Comparison of ENCODE assay signal across 24 cellular contexts in the genomic region with DNA sequence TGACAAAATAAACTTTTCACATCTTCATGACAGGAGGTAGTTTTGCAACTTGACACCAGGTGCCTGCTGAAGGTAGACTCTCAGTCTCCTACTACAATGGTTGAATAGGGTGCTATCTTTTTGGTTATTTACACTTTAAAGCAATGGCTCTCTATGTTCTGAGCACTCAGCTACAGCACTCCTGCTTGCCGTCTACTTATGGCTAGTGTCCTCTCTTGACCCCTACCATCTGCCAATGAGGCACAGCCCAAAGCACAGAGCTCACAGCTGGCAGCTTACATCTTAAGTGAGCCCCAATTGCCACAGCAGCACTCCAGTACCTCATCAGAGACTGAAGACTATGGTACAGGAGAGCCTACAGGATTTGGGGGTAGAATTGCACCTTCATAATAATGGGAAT. TPM values are rescaled to one million over a fixed set of nuclear protein-coding genes. Genes with fewer than 3 reads are reported as not detected.
DNase-seq lines count a peak whose midpoint lies in the region; ATAC-seq, FAIRE-seq and TF ChIP-seq lines count a peak whose summit lies in the region.
"Had no signal": no experiment of that assay in that cellular context is flagged by ENCODE, and none has a peak within 500 bp of the region (broad histone marks: within the 10 kb centered on the region; RNA-seq: fewer than 3 reads in every experiment).

No MANE protein-coding gene starts in this region.

- H3K9me1 ChIP-seq in K562 (ENCODE audit: control insufficient read depth, insufficient read depth, low read length), result no peaks in the 10 kb centered on the region

- WGBS in K562 (ENCODE audit: insufficient coverage, low coverage, missing lambda C conversion rate), result 53% methylated on average over 1 of the region's 1 CpG
- 50 to 63% methylated on average over 1 of the region's 1 CpG for WGBS in lower leg skin, 2 donors

- H3K9me2 ChIP-seq in GM23338 (ENCODE audit: insufficient read depth), result no peaks in the 10 kb centered on the region; the same call in 1 of the 2 replicates

- H3K36me3 Mint-ChIP-seq in CD8-positive, alpha-beta T cell, result peaks cover 45% of the 10 kb centered on the region
- H3K36me3 Mint-ChIP-seq in GM23338 (ENCODE audit: low read depth), result peaks cover 20% of the 10 kb centered on the region; the same call in 2 of the 3 replicates

- no peak for TF ChIP-seq POLR2A in K562 (conservative IDR thresholded peaks at IDR 0.05)
- TF ChIP-seq POLR2A in lower leg skin (IDR thresholded peaks at IDR 0.05), result no peak

- TF ChIP-seq RAD21 in K562 (CRISPR knock-in tag; conservative IDR thresholded peaks at IDR 0.05 in 1 of 2, IDR thresholded peaks at IDR 0.05 in 1 of 2), result no peak

- no peak for DNase-seq in CD8-positive, alpha-beta T cell
- DNase-seq in GM23338 (ENCODE audit: low spot score) (peak; percentile 17), K562 (ENCODE audit: extremely low read depth in 1 of 4, low spot score in 3 of 4) (no peak), lower leg skin (ENCODE audit: low spot score in 2 of 2) (no peak), left colon (no peak)
- no peak for DNase-seq in effector CD8-positive, alpha-beta T cell (lab: John Stamatoyannopoulos, UW)
- DNase-seq: activated CD4-positive, alpha-beta T cell treated with anti-CD3 and anti-CD28 coated beads for 36 hours; activated CD8-positive, alpha-beta memory T cell treated with anti-CD3 and anti-CD28 coated beads, Interleukin-2, amount 10 ng/mL, durations not matched to agents 7 days and 5 days; DMS79 treated with DMSO at 0.1 percent for 48 hours; foreskin keratinocyte; midbrain; MM.1S; NCI-H1694; NCI-H345; SHP77; small intestine; stimulated activated CD4-positive, alpha-beta T cell treated with anti-CD3 and anti-CD28 coated beads, Interleukin-2, amount 100 ng/mL, for 48 hours; stimulated activated naive CD8-positive, alpha-beta T cell treated with anti-CD3 and anti-CD28 coated beads, Interleukin-15, Interleukin-2, amounts not matched to agents 100 U/mL and 50 U/mL, for 24 hours; SW 1271; upper lobe of right lung had no signal

- peak; percentile 40 for FAIRE-seq in K562 (lab: Jason Lieb, UNC)
- FAIRE-seq: small intestine had no signal

- TF ChIP-seq CTCF in CD8-positive, alpha-beta T cell (IDR thresholded peaks at IDR 0.05), result no peak
- TF ChIP-seq CTCF in GM23338 (conservative IDR thresholded peaks at IDR 0.05; ENCODE audit: low read depth in 2 of 2), result no peak
- TF ChIP-seq CTCF in K562 (IDR thresholded peaks at IDR 0.05 in 2 of 3, conservative IDR thresholded peaks at IDR 0.05 in 1 of 3; ENCODE audit: insufficient read depth in 2 of 3, low read depth in 1 of 3, low read length in 3 of 3), result no peak
- TF ChIP-seq CTCF in lower leg skin (IDR thresholded peaks at IDR 0.05), result no peak

- H3K4me1 Mint-ChIP-seq in CD8-positive, alpha-beta T cell (ENCODE audit: low read depth), result peaks cover 71% of the 10 kb centered on the region
- peaks cover 28% of the 10 kb centered on the region for H3K4me1 Mint-ChIP-seq in GM23338

- H3K4me1 ChIP-seq in CD8-positive, alpha-beta T cell (ENCODE audit: insufficient read depth, low read length), result no peaks in the 10 kb centered on the region
- H3K4me1 ChIP-seq in GM23338 (ENCODE audit: insufficient read depth) (peaks cover 21% of the 10 kb centered on the region), K562 (replicated peaks in 1 of 2; ENCODE audit: control insufficient read depth in 2 of 2, insufficient read depth in 2 of 2, low read length in 2 of 2) (peaks cover 2 to 6% of the 10 kb centered on the region in 2 experiments; a peak in 4 of 5 replicates)
- H3K4me1 ChIP-seq: foreskin keratinocyte, upper lobe of right lung had no signal

- no peak for TF ChIP-seq EP300 in K562 (IDR thresholded peaks at IDR 0.05; ENCODE audit: low read length)

- intact Hi-C loops in CD8-positive, alpha-beta T cell (cut with DNase I, micrococcal nuclease), result no loop called here
- intact Hi-C loops in K562 (cut with micrococcal nuclease) (no loop called here), lower leg skin (cut with DNase I; ENCODE audit: low total_unique reads) (no loop called here), left colon (cut with DNase I, micrococcal nuclease) (no loop called here)

- H2AFZ ChIP-seq in GM23338, result no peak overlapping the region
- no peak overlapping the region for H2AFZ ChIP-seq in K562 (ENCODE audit: low read depth, low read length)

- no peaks in the 10 kb centered on the region for H3K36me3 ChIP-seq in CD8-positive, alpha-beta T cell (ENCODE audit: insufficient read depth, low read length)
- H3K36me3 ChIP-seq in GM23338 (ENCODE audit: insufficient read depth), result no peaks in the 10 kb centered on the region
- H3K36me3 ChIP-seq in K562 (ENCODE audit: control insufficient read depth, insufficient read depth, low read length), result no peaks in the 10 kb centered on the region
- H3K36me3 ChIP-seq: upper lobe of right lung had no signal

- H3K27ac ChIP-seq in CD8-positive, alpha-beta T cell (ENCODE audit: low read depth, low read length), result no peak overlapping the region
- no peak overlapping the region for H3K27ac ChIP-seq in GM23338 (ENCODE audit: low read depth)
- no peak overlapping the region for H3K27ac ChIP-seq in K562 (ENCODE audit: extremely low read depth, low read depth, low read length)
- peak overlapping the region; percentile 3 for H3K27ac ChIP-seq in layer of hippocampus (ENCODE audit: low read depth, low read length)
- H3K27ac ChIP-seq: foreskin keratinocyte, upper lobe of right lung had no signal

- H3K4me2 ChIP-seq in GM23338 (no peak overlapping the region), K562 (ENCODE audit: insufficient read depth, low read length) (no peak overlapping the region)

- peaks cover 100% of the 10 kb centered on the region for H3K79me2 ChIP-seq in GM23338 (replicated peaks; ENCODE audit: insufficient read depth)
- H3K79me2 ChIP-seq in K562 (ENCODE audit: control insufficient read depth, insufficient read depth, low read length), result peaks cover 24% of the 10 kb centered on the region

- BruUV-seq in K562 (replicated peaks; lab: Mats Ljungman, UMichigan), result no TSS peak

- H4K20me1 ChIP-seq in GM23338 (replicated peaks; ENCODE audit: insufficient read depth) (peaks cover 61% of the 10 kb centered on the region), K562 (replicated peaks; ENCODE audit: control insufficient read depth, insufficient read depth, low read length) (no peaks in the 10 kb centered on the region)

- no peak overlapping the region for H3K4me3 Mint-ChIP-seq in CD8-positive, alpha-beta T cell
- no peak overlapping the region for H3K4me3 Mint-ChIP-seq in GM23338
- H3K4me3 Mint-ChIP-seq: activated CD4-positive, alpha-beta T cell treated with anti-CD3 and anti-CD28 coated beads for 36 hours; activated CD8-positive, alpha-beta memory T cell treated with anti-CD3 and anti-CD28 coated beads, Interleukin-2, amount 10 ng/mL, durations not matched to agents 7 days and 5 days; dendritic cell treated with granulocyte-macrophage colony-stimulating factor and Interleukin-4, amounts not matched to agents 40 ng/mL and 50 ng/mL, for 4 days; neural crest cell had no signal

- H3K4me3 ChIP-seq in CD8-positive, alpha-beta T cell (ENCODE audit: low read depth, low read length), result no peak overlapping the region
- H3K4me3 ChIP-seq in GM23338 (no peak overlapping the region), K562 (no peak overlapping the region), lower leg skin (ENCODE audit: low read depth, poor library complexity, severe bottlenecking) (no peak overlapping the region)
- H3K4me3 ChIP-seq: upper lobe of right lung had no signal

- no peaks in the 10 kb centered on the region for H3K27me3 Mint-ChIP-seq in CD8-positive, alpha-beta T cell (ENCODE audit: low read depth)
- peaks cover 7% of the 10 kb centered on the region for H3K27me3 Mint-ChIP-seq in GM23338 (ENCODE audit: insufficient read depth, low read depth, poor library complexity)
- H3K27me3 Mint-ChIP-seq: activated CD4-positive, alpha-beta T cell treated with anti-CD3 and anti-CD28 coated beads for 36 hours; activated CD8-positive, alpha-beta memory T cell treated with anti-CD3 and anti-CD28 coated beads, Interleukin-2, amount 10 ng/mL, durations not matched to agents 7 days and 5 days; dendritic cell treated with granulocyte-macrophage colony-stimulating factor and Interleukin-4, amounts not matched to agents 40 ng/mL and 50 ng/mL, for 4 days had no signal

- POLR2A ChIA-PET in CD8-positive, alpha-beta T cell (lab: Charles Lee), result interaction anchor here (0.9 to 2.1 kb wide), 2 partner anchors 11 kb away, joined by 3 to 10 read pairs; a partner anchor contains a TSS
- POLR2A ChIA-PET in K562 (lab: Yijun Ruan, JAX), result interaction anchor here (1.3 kb wide), 1 partner anchor 11 kb away, joined by 4 read pairs; a partner anchor contains a TSS

- in situ Hi-C loops in K562 (cut with MboI), result no loop called here

- CTCF ChIA-PET in CD8-positive, alpha-beta T cell (lab: Charles Lee), result no interaction called here
- CTCF ChIA-PET in K562 (lab: Yijun Ruan, JAX; ENCODE audit: low intra/inter-chr PET ratio), result no interaction called here

- H3K9me3 ChIP-seq in CD8-positive, alpha-beta T cell (ENCODE audit: low read length), result no peaks in the 10 kb centered on the region
- no peaks in the 10 kb centered on the region for H3K9me3 ChIP-seq in K562 (replicated peaks; ENCODE audit: control insufficient read depth, insufficient read depth, low read depth, low read length)
- H3K9me3 ChIP-seq: upper lobe of right lung had no signal

- ATAC-seq in CD8-positive, alpha-beta T cell, result no peak
- ATAC-seq in GM23338 (peak; percentile 79), K562 (no peak), GM21423 (IDR thresholded peaks at IDR 0.05; ENCODE audit: unreplicated experiment) (no peak), left colon (no peak)
- ATAC-seq: activated CD4-positive, alpha-beta T cell treated with anti-CD3 and anti-CD28 coated beads for 36 hours; activated CD8-positive, alpha-beta memory T cell treated with anti-CD3 and anti-CD28 coated beads, Interleukin-2, amount 10 ng/mL, durations not matched to agents 7 days and 5 days; foreskin keratinocyte; stimulated activated naive CD8-positive, alpha-beta T cell treated with anti-CD3 and anti-CD28 coated beads, Interleukin-15, Interleukin-2, amounts not matched to agents 100 U/mL and 50 U/mL, for 24 hours; upper lobe of right lung had no signal

- no peaks in the 10 kb centered on the region for H3K9me3 Mint-ChIP-seq in CD8-positive, alpha-beta T cell
- H3K9me3 Mint-ChIP-seq in GM23338, result no peaks in the 10 kb centered on the region
- H3K9me3 Mint-ChIP-seq: neural crest cell had no signal

- no peaks in the 10 kb centered on the region for H3F3A ChIP-seq in GM23338 (replicated peaks; ENCODE audit: low read depth)

- peak overlapping the region; percentile 30 for H3K27ac Mint-ChIP-seq in CD8-positive, alpha-beta T cell
- H3K27ac Mint-ChIP-seq in GM23338, result no peak overlapping the region
- H3K27ac Mint-ChIP-seq: activated CD4-positive, alpha-beta T cell treated with anti-CD3 and anti-CD28 coated beads for 36 hours; activated CD8-positive, alpha-beta memory T cell treated with anti-CD3 and anti-CD28 coated beads, Interleukin-2, amount 10 ng/mL, durations not matched to agents 7 days and 5 days; dendritic cell treated with granulocyte-macrophage colony-stimulating factor and Interleukin-4, amounts not matched to agents 40 ng/mL and 50 ng/mL, for 4 days had no signal

- no peaks in the 10 kb centered on the region for H3K27me3 ChIP-seq in CD8-positive, alpha-beta T cell (ENCODE audit: insufficient read depth, low read length)
- H3K27me3 ChIP-seq in GM23338 (ENCODE audit: insufficient read depth), result no peaks in the 10 kb centered on the region
- H3K27me3 ChIP-seq in K562 (ENCODE audit: control insufficient read depth in 2 of 2, insufficient read depth in 2 of 2, low read length in 2 of 2), result no peaks in the 10 kb centered on the region
- no peaks in the 10 kb centered on the region for H3K27me3 ChIP-seq in layer of hippocampus (ENCODE audit: control insufficient read depth, insufficient read depth, low read length)
- H3K27me3 ChIP-seq: foreskin keratinocyte, upper lobe of right lung had no signal

- no peak overlapping the region for H3K9ac ChIP-seq in K562 (ENCODE audit: insufficient read depth in 1 of 2, low read depth in 2 of 2, low read length in 2 of 2)

RNA-seq across cellular contexts. Expression of a gene that starts 11.4 kb away (rescaled TPM):
- total RNA-seq in CD8-positive, alpha-beta T cell, result 10 to 100 TPM; 23.7 to 24.7 TPM
- total RNA-seq in GM23338 (2014; rRNA removed; shearing (Covaris generic)), result 53.2 and 71.9 TPM in 2 replicates
- polyA plus RNA-seq in GM23338 (2016; fragmentation: Nextera tagmentation; extraction: Ambion mirVana) (15.7 and 15.9 TPM in 2 replicates), K562 (2011; rRNA removed) (5.6 and 8.9 TPM in 2 replicates), K562 (2014; fragmentation: Illumina TruSeq; extraction: Trizol) (6.8 and 8.2 TPM in 2 replicates), K562 (2014; fragmentation: Nextera tagmentation; extraction: Ambion mirVana) (1 to 10 TPM; 2.9 to 4.1 TPM), K562 (2014; rRNA removed) (3.8 and 5.0 TPM in 2 replicates)
- total RNA-seq in K562 (2011; cell fraction: chromatin; rRNA removed; ENCODE audit: low replicate concordance), result 5.6 and 15.1 TPM in 2 replicates
- 5.7 and 6.4 TPM in 2 replicates for total RNA-seq in K562 (2011; cell fraction: nucleolus; rRNA removed)
- 6.5 and 7.0 TPM in 2 replicates for total RNA-seq in K562 (2011; cell fraction: nucleoplasm; rRNA removed)
- total RNA-seq in K562 (2014; rRNA removed) (6.7 and 8.3 TPM in 2 replicates), K562 (2014; rRNA removed; fragmentation: Illumina TruSeq; extraction: Trizol) (11.8 and 16.0 TPM in 2 replicates), K562 (2015; rRNA removed; fragmentation: Illumina TruSeq; extraction: Trizol) (11.3 and 11.9 TPM in 2 replicates), K562 (2021) (8.2 and 8.6 TPM in 2 replicates), lower leg skin (1 to 10 TPM; 3.1 to 6.6 (median 3.4) TPM), left colon (10 to 100 TPM in 1 of 2 donors, 1 to 10 TPM in 1; 9.2 to 10.1 TPM)
- 0.98 and 2.3 TPM in 2 replicates for polyA plus RNA-seq in K562 (2011; cell fraction: cytosol; rRNA removed)
- polyA plus RNA-seq in K562 (2011; cell fraction: nucleus; rRNA removed), result 6.1 and 6.7 TPM in 2 replicates
- 3.8 and 7.0 TPM in 2 replicates for polyA plus RNA-seq in K562 (2012)
- 12.6 and 21.7 TPM in 2 replicates for polyA minus RNA-seq in K562 (2011; rRNA and poly(A)+ RNA removed)
- 3.6 and 10.1 TPM in 2 replicates for polyA minus RNA-seq in K562 (2011; cell fraction: cytosol; rRNA and poly(A)+ RNA removed)
- 3.8 and 13.9 TPM in 2 replicates for polyA minus RNA-seq in K562 (2011; cell fraction: nucleus; rRNA and poly(A)+ RNA removed)

RNA-seq across cellular contexts. Expression of a gene that starts 41.0 kb away (rescaled TPM):
- 1 to 10 TPM; 5.6 to 6.3 TPM for total RNA-seq in CD8-positive, alpha-beta T cell
- total RNA-seq in GM23338 (2014; rRNA removed; shearing (Covaris generic)), result 137 and 138 TPM in 2 replicates
- polyA plus RNA-seq in GM23338 (2016; fragmentation: Nextera tagmentation; extraction: Ambion mirVana) (138 and 151 TPM in 2 replicates), K562 (2011; rRNA removed) (0.85 and 8.7 TPM in 2 replicates), K562 (2014; fragmentation: Illumina TruSeq; extraction: Trizol) (8.2 and 11.0 TPM in 2 replicates), K562 (2014; fragmentation: Nextera tagmentation; extraction: Ambion mirVana) (1 to 10 TPM; 7.6 to 8.6 TPM), K562 (2014; rRNA removed) (15.0 and 19.7 TPM in 2 replicates)
- 13.2 and 20.7 TPM in 2 replicates for total RNA-seq in K562 (2011; cell fraction: chromatin; rRNA removed; ENCODE audit: low replicate concordance)
- 10.7 and 10.8 TPM in 2 replicates for total RNA-seq in K562 (2011; cell fraction: nucleolus; rRNA removed)
- total RNA-seq in K562 (2011; cell fraction: nucleoplasm; rRNA removed), result 19.9 and 32.7 TPM in 2 replicates
- total RNA-seq in K562 (2014; rRNA removed) (6.3 and 6.5 TPM in 2 replicates), K562 (2014; rRNA removed; fragmentation: Illumina TruSeq; extraction: Trizol) (8.7 and 9.0 TPM in 2 replicates), K562 (2015; rRNA removed; fragmentation: Illumina TruSeq; extraction: Trizol) (7.9 and 8.8 TPM in 2 replicates), K562 (2021) (5.6 and 6.3 TPM in 2 replicates), lower leg skin (1 to 10 TPM in 3 of 4 donors, under 1 TPM in 1; 0.34 to 4.5 (median 2.1) TPM), left colon (1 to 10 TPM; 4.1 to 5.3 TPM)
- polyA plus RNA-seq in K562 (2011; cell fraction: cytosol; rRNA removed), result 0.35 and 6.2 TPM in 2 replicates
- 0.79 and 9.8 TPM in 2 replicates for polyA plus RNA-seq in K562 (2011; cell fraction: nucleus; rRNA removed)
- 5.8 and 10.6 TPM in 2 replicates for polyA plus RNA-seq in K562 (2012)
- polyA minus RNA-seq in K562 (2011; rRNA and poly(A)+ RNA removed), result 0.24 and 2.0 TPM in 2 replicates
- 2.2 TPM in 1 of 2 replicates, not detected in the other for polyA minus RNA-seq in K562 (2011; cell fraction: cytosol; rRNA and poly(A)+ RNA removed)
- polyA minus RNA-seq in K562 (2011; cell fraction: nucleus; rRNA and poly(A)+ RNA removed), result 2.2 TPM in 1 of 2 replicates, not detected in the other
